ENCODE assay signal across 36 cellular contexts in the genomic region with DNA sequence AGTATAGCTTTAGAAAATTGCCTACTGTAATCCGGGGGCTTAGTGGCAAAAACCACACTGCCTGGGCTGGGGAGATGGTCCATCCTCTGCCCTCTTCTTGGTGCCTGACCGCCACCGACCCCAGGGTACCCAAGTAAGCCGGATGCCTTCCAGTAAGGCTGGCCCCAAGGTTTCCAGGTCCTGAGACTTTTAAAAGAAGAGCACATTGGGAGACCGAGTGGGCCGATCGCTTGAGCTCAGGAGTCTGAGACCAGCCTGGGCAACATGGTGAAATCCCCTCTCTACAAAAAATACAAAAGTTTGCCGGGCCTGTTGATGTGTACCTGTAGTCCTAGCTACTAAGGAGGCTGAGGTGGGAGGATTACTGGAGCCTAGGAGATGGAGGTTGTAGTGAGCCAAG.
"Had no signal": no experiment of that assay in that cellular context is flagged by ENCODE, and none has a peak within 500 bp of the region (broad histone marks: within the 10 kb centered on the region; RNA-seq: fewer than 3 reads in every experiment).

No MANE protein-coding gene starts in this region.

- H3K4me1 Mint-ChIP-seq: activated naive CD4-positive, alpha-beta T cell treated with anti-CD3 and anti-CD28 coated beads, Interleukin-2, amount 10 ng/mL, durations not matched to agents 7 days and 5 days; activated naive CD4-positive, alpha-beta T cell treated with anti-CD3 and anti-CD28 coated beads, Interleukin-2, amount 50 U/mL, for 24 hours; activated naive CD8-positive, alpha-beta T cell treated with anti-CD3 and anti-CD28 coated beads for 36 hours; activated naive CD8-positive, alpha-beta T cell treated with anti-CD3 and anti-CD28 coated beads, Interleukin-2, amount 10 ng/mL, durations not matched to agents 7 days and 5 days; activated naive CD8-positive, alpha-beta T cell treated with anti-CD3 and anti-CD28 coated beads, Interleukin-2, amount 50 U/mL, for 24 hours; activated T-helper 17 cell treated with anti-CD3 and anti-CD28 coated beads, Interleukin-2, amount 50 U/mL, for 72 hours; brain; central memory CD8-positive, alpha-beta T cell had no signal

- H3K4me3 ChIP-seq: adrenal gland, ascending aorta, body of pancreas, breast epithelium, cardiac muscle cell had no signal

- H3K36me3 Mint-ChIP-seq: activated naive CD4-positive, alpha-beta T cell treated with anti-CD3 and anti-CD28 coated beads, Interleukin-2, amount 10 ng/mL, durations not matched to agents 7 days and 5 days; activated naive CD4-positive, alpha-beta T cell treated with anti-CD3 and anti-CD28 coated beads, Interleukin-2, amount 50 U/mL, for 24 hours; activated naive CD4-positive, alpha-beta T cell treated with anti-CD3 and anti-CD28 coated beads, Interleukin-2, amount 50 U/mL, for 72 hours; activated naive CD8-positive, alpha-beta T cell; activated naive CD8-positive, alpha-beta T cell treated with anti-CD3 and anti-CD28 coated beads for 36 hours; activated naive CD8-positive, alpha-beta T cell treated with anti-CD3 and anti-CD28 coated beads, Interleukin-2, amount 10 ng/mL, durations not matched to agents 7 days and 5 days; brain had no signal

- H3K27ac ChIP-seq: adrenal gland, ascending aorta, body of pancreas, brain microvascular endothelial cell, breast epithelium, cardiac muscle cell had no signal

- DNase-seq: activated effector memory CD4-positive, alpha-beta T cell treated with Interleukin-2 at 50 U/mL for 16 hours; activated gamma-delta T cell; activated gamma-delta T cell treated with Interleukin-2 at 50 U/mL for 16 hours; activated naive CD4-positive, alpha-beta T cell; activated naive CD4-positive, alpha-beta T cell treated with anti-CD3 and anti-CD28 coated beads for 36 hours; activated naive CD4-positive, alpha-beta T cell treated with anti-CD3 and anti-CD28 coated beads, Interleukin-2, amount 10 ng/mL, durations not matched to agents 7 days and 5 days; activated naive CD4-positive, alpha-beta T cell treated with anti-CD3 and anti-CD28 coated beads, Interleukin-2, amount 50 U/mL, for 16 hours; activated naive CD4-positive, alpha-beta T cell treated with Interleukin-2 at 50 U/mL for 16 hours; activated naive CD8-positive, alpha-beta T cell treated with anti-CD3 and anti-CD28 coated beads for 36 hours; activated naive CD8-positive, alpha-beta T cell treated with anti-CD3 and anti-CD28 coated beads, Interleukin-2, amount 10 ng/mL, durations not matched to agents 7 days and 5 days; activated naive CD8-positive, alpha-beta T cell treated with anti-CD3 and anti-CD28 coated beads, Interleukin-2, amount 50 U/mL, for 24 hours; activated T-cell treated with anti-CD3 and anti-CD28 coated beads for 4 hours; activated T-cell treated with anti-CD3 and anti-CD28 coated beads, Interleukin-2, amount 50 U/mL, for 1 hour; activated T-cell treated with anti-CD3 and anti-CD28 coated beads, Interleukin-2, amount 50 U/mL, for 24 hours; activated T-cell treated with anti-CD3 and anti-CD28 coated beads, Interleukin-2, amount 50 U/mL, for 4 hours; activated T-cell treated with anti-CD3 and anti-CD28 coated beads, Interleukin-2, amount 50 U/mL, for 48 hours; amniotic stem cell; amygdala; anterior cingulate cortex; body of pancreas; brain microvascular endothelial cell; caudate nucleus; central memory CD4-positive, alpha-beta T cell; cerebellar nuclear complex had no signal

- H3K4me1 ChIP-seq: adrenal gland, ascending aorta, body of pancreas, breast epithelium had no signal

- H3K4me3 Mint-ChIP-seq: activated naive CD4-positive, alpha-beta T cell treated with anti-CD3 and anti-CD28 coated beads for 36 hours; activated naive CD4-positive, alpha-beta T cell treated with anti-CD3 and anti-CD28 coated beads, Interleukin-2, amount 10 ng/mL, durations not matched to agents 7 days and 5 days; activated naive CD4-positive, alpha-beta T cell treated with anti-CD3 and anti-CD28 coated beads, Interleukin-2, amount 50 U/mL, for 24 hours; activated naive CD8-positive, alpha-beta T cell; activated naive CD8-positive, alpha-beta T cell treated with anti-CD3 and anti-CD28 coated beads for 36 hours; activated naive CD8-positive, alpha-beta T cell treated with anti-CD3 and anti-CD28 coated beads, Interleukin-2, amount 10 ng/mL, durations not matched to agents 7 days and 5 days; activated naive CD8-positive, alpha-beta T cell treated with anti-CD3 and anti-CD28 coated beads, Interleukin-2, amount 50 U/mL, for 24 hours; activated T-cell treated with anti-CD3 and anti-CD28 coated beads, Interleukin-2, amount 50 U/mL, for 24 hours; activated T-cell treated with anti-CD3 and anti-CD28 coated beads, Interleukin-2, amount 50 U/mL, for 4 hours; activated T-helper 1 cell treated with anti-CD3 and anti-CD28 coated beads, Interleukin-12 subunit alpha, Interleukin-12 subunit beta, Interleukin-2, Interleukin-4 antibody, amounts not matched to agents 30 ng/mL and 10 ng/mL and 1 ng/mL, durations not matched to agents 14 hours and 24 hours and 36 hours; activated T-helper 17 cell treated with anti-CD3 and anti-CD28 coated beads, Interleukin-2, amount 50 U/mL, for 72 hours; brain; central memory CD8-positive, alpha-beta T cell had no signal

- H3K27ac Mint-ChIP-seq: activated naive CD4-positive, alpha-beta T cell treated with anti-CD3 and anti-CD28 coated beads for 36 hours; activated naive CD4-positive, alpha-beta T cell treated with anti-CD3 and anti-CD28 coated beads, Interleukin-2, amount 10 ng/mL, durations not matched to agents 7 days and 5 days; activated naive CD4-positive, alpha-beta T cell treated with anti-CD3 and anti-CD28 coated beads, Interleukin-2, amount 50 U/mL, for 24 hours; activated naive CD4-positive, alpha-beta T cell treated with anti-CD3 and anti-CD28 coated beads, Interleukin-2, amount 50 U/mL, for 72 hours; activated naive CD8-positive, alpha-beta T cell; activated naive CD8-positive, alpha-beta T cell treated with anti-CD3 and anti-CD28 coated beads for 36 hours; activated naive CD8-positive, alpha-beta T cell treated with anti-CD3 and anti-CD28 coated beads, Interleukin-2, amount 10 ng/mL, durations not matched to agents 7 days and 5 days; activated naive CD8-positive, alpha-beta T cell treated with anti-CD3 and anti-CD28 coated beads, Interleukin-2, amount 50 U/mL, for 24 hours; activated T-cell treated with anti-CD3 and anti-CD28 coated beads, Interleukin-2, amount 50 U/mL, for 24 hours; activated T-helper 1 cell treated with anti-CD3 and anti-CD28 coated beads, Interleukin-12 subunit alpha, Interleukin-12 subunit beta, Interleukin-2, Interleukin-4 antibody, amounts not matched to agents 30 ng/mL and 10 ng/mL and 1 ng/mL, durations not matched to agents 14 hours and 24 hours and 36 hours; activated T-helper 17 cell treated with anti-CD3 and anti-CD28 coated beads, Interleukin-2, amount 50 U/mL, for 72 hours; activated T-helper 2 cell treated with anti-CD3 and anti-CD28 coated beads, Interferon-gamma antibody, Interleukin-2, Interleukin-4, amounts not matched to agents 10 μg/mL and 5 μg/mL and 100 μg/mL, durations not matched to agents 14 hours and 24 hours and 36 hours; brain had no signal

- H3K9me3 Mint-ChIP-seq: activated naive CD4-positive, alpha-beta T cell treated with anti-CD3 and anti-CD28 coated beads for 36 hours; activated naive CD4-positive, alpha-beta T cell treated with anti-CD3 and anti-CD28 coated beads, Interleukin-2, amount 10 ng/mL, durations not matched to agents 7 days and 5 days; activated naive CD4-positive, alpha-beta T cell treated with anti-CD3 and anti-CD28 coated beads, Interleukin-2, amount 50 U/mL, for 24 hours; activated naive CD4-positive, alpha-beta T cell treated with anti-CD3 and anti-CD28 coated beads, Interleukin-2, amount 50 U/mL, for 72 hours; activated naive CD8-positive, alpha-beta T cell treated with anti-CD3 and anti-CD28 coated beads for 36 hours; activated naive CD8-positive, alpha-beta T cell treated with anti-CD3 and anti-CD28 coated beads, Interleukin-2, amount 10 ng/mL, durations not matched to agents 7 days and 5 days; activated naive CD8-positive, alpha-beta T cell treated with anti-CD3 and anti-CD28 coated beads, Interleukin-2, amount 50 U/mL, for 24 hours; activated T-cell treated with anti-CD3 and anti-CD28 coated beads, Interleukin-2, amount 50 U/mL, for 24 hours; activated T-cell treated with anti-CD3 and anti-CD28 coated beads, Interleukin-2, amount 50 U/mL, for 4 hours; activated T-helper 1 cell treated with anti-CD3 and anti-CD28 coated beads, Interleukin-12 subunit alpha, Interleukin-12 subunit beta, Interleukin-2, Interleukin-4 antibody, amounts not matched to agents 30 ng/mL and 10 ng/mL and 1 ng/mL, durations not matched to agents 14 hours and 24 hours and 36 hours; activated T-helper 17 cell treated with anti-CD3 and anti-CD28 coated beads, Interleukin-2, amount 50 U/mL, for 72 hours; activated T-helper 2 cell treated with anti-CD3 and anti-CD28 coated beads, Interferon-gamma antibody, Interleukin-2, Interleukin-4, amounts not matched to agents 10 μg/mL and 5 μg/mL and 100 μg/mL, durations not matched to agents 14 hours and 24 hours and 36 hours; central memory CD8-positive, alpha-beta T cell had no signal

- H3K27me3 Mint-ChIP-seq: activated naive CD4-positive, alpha-beta T cell treated with anti-CD3 and anti-CD28 coated beads, Interleukin-2, amount 10 ng/mL, durations not matched to agents 7 days and 5 days; activated naive CD8-positive, alpha-beta T cell; activated naive CD8-positive, alpha-beta T cell treated with anti-CD3 and anti-CD28 coated beads for 36 hours; activated naive CD8-positive, alpha-beta T cell treated with anti-CD3 and anti-CD28 coated beads, Interleukin-2, amount 10 ng/mL, durations not matched to agents 7 days and 5 days; activated naive CD8-positive, alpha-beta T cell treated with anti-CD3 and anti-CD28 coated beads, Interleukin-2, amount 50 U/mL, for 24 hours; activated T-cell treated with anti-CD3 and anti-CD28 coated beads, Interleukin-2, amount 50 U/mL, for 24 hours; central memory CD8-positive, alpha-beta T cell had no signal

- ATAC-seq: activated naive CD4-positive, alpha-beta T cell treated with anti-CD3 and anti-CD28 coated beads, Interleukin-2, amount 50 U/mL, for 72 hours; activated naive CD8-positive, alpha-beta T cell treated with anti-CD3 and anti-CD28 coated beads, Interleukin-2, amount 50 U/mL, for 24 hours; activated T-cell treated with anti-CD3 and anti-CD28 coated beads, Interleukin-2, amount 50 U/mL, for 4 hours; activated T-helper 17 cell treated with anti-CD3 and anti-CD28 coated beads, Interleukin-2, amount 50 U/mL, for 72 hours; body of pancreas had no signal

- H3K36me3 ChIP-seq: adrenal gland, ascending aorta, brain microvascular endothelial cell, breast epithelium, cardiac muscle cell had no signal

- H3K27me3 ChIP-seq: adrenal gland, ascending aorta, body of pancreas, brain microvascular endothelial cell, breast epithelium, cardiac muscle cell had no signal

- H3K9me3 ChIP-seq: adrenal gland, ascending aorta, breast epithelium had no signal
